Comparison of ENCODE assay signal across 7 cellular contexts in genomic region chr10:17685227-17685840, GRCh38. TPM values are rescaled to one million over a fixed set of nuclear protein-coding genes. Genes with fewer than 3 reads are reported as not detected.
DNase-seq lines count a peak whose midpoint lies in the region; ATAC-seq and TF ChIP-seq lines count a peak whose summit lies in the region.

No MANE protein-coding gene starts in this region.

- H3K27ac ChIP-seq in suprapubic skin: no peak overlapping the region

- ATAC-seq in GM19023 (IDR thresholded peaks at IDR 0.05; ENCODE audit: unreplicated experiment) (peak; percentile 85), HG02571 (IDR thresholded peaks at IDR 0.05; ENCODE audit: unreplicated experiment) (peak; percentile 84), Right ventricle myocardium inferior (no peak)

- TF ChIP-seq EP300 in suprapubic skin (IDR thresholded peaks at IDR 0.05): no peak

- DNase-seq in OCI-M1 (lab: John Stamatoyannopoulos, UW) (peak; percentile 58), suprapubic skin (ENCODE audit: low spot score in 2 of 2) (no peak), lower leg skin (ENCODE audit: low spot score in 2 of 2) (no peak), Right ventricle myocardium inferior (ENCODE audit: missing footprints) (no peak)
- peak in 2 of 3 donors; percentile 20 to 30 for DNase-seq in stimulated activated CD4-positive, alpha-beta T cell treated with anti-CD3 and anti-CD28 coated beads, Interleukin-12 subunit alpha, Interleukin-12 subunit beta, amount 100 ng/mL, for 48 hours (ENCODE audit: low read depth in 2 of 3, low spot score in 1 of 3)

- no peaks in the 10 kb centered on the region for H3K9me3 ChIP-seq in suprapubic skin

- H3K4me1 ChIP-seq in suprapubic skin: no peaks in the 10 kb centered on the region

- no peaks in the 10 kb centered on the region for H3K36me3 ChIP-seq in suprapubic skin

- no peaks in the 10 kb centered on the region for H3K27me3 ChIP-seq in suprapubic skin

- TF ChIP-seq CTCF in suprapubic skin (IDR thresholded peaks at IDR 0.05) (no peak), lower leg skin (IDR thresholded peaks at IDR 0.05) (no peak)

- H3K4me3 ChIP-seq in suprapubic skin (no peak overlapping the region), lower leg skin (ENCODE audit: low read depth, poor library complexity, severe bottlenecking) (no peak overlapping the region)

- intact Hi-C loops in lower leg skin (cut with DNase I; ENCODE audit: low total_unique reads) (no loop called here), Right ventricle myocardium inferior (cut with DNase I) (no loop called here)

- TF ChIP-seq POLR2A in suprapubic skin (IDR thresholded peaks at IDR 0.05): no peak
- TF ChIP-seq POLR2A in lower leg skin (IDR thresholded peaks at IDR 0.05): no peak

- WGBS in suprapubic skin: 96% methylated on average over 3 of the region's 3 CpGs
- WGBS in lower leg skin, 2 donors: 90 to 91% methylated on average over 3 of the region's 3 CpGs

RNA-seq across cellular contexts. Expression of gene STAM, which starts 41.4 kb away (rescaled TPM):
- total RNA-seq in suprapubic skin (10 to 100 TPM; 19.4 to 28.6 (median 22.8) TPM), lower leg skin (10 to 100 TPM; 13.2 to 21.4 (median 17.9) TPM), Right ventricle myocardium inferior (19.4 TPM)

Comparison
In these comparisons a context has a peak if more than half of its experiments do, and no peak if none do; other contexts are left out.
1. DNase-seq: peak in OCI-M1 (single experiment) and stimulated activated CD4-positive, alpha-beta T cell treated with anti-CD3 and anti-CD28 coated beads, Interleukin-12 subunit alpha, Interleukin-12 subunit beta, amount 100 ng/mL, for 48 hours (2 of 3); none in suprapubic skin (0 of 2), lower leg skin (0 of 2) and Right ventricle myocardium inferior (single experiment).